8 cellular contexts compared by ENCODE assay signal in the genomic region with DNA sequence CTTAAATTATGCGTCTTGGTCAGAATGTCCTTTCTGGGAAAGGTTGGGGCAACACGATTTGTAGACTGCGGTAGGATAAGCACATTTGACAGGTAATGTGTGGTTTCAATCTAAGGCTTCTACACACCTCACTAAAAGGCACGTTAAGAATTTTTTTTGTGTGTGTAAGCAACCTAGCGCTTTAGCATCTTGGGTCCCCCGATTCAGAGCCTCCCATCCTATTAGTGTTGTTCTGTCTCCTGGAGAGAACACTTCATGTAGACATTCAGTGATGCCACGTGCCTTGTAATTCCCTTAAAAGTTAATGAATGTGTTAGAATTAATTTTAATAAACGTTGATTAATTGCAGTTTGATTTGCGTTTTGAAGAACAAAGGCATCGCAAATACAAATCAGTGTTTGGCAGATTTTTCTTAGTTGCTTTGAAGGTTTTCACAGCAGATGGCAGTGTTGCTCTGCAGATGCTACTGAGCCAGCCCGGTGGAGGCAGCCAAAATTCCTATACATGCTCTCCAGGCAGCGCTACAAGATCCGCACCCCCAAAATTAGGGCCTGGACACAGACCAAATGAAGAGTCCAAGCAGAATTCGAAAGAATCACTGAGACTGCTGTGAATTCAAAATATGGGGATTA.
DNase-seq lines count a peak whose midpoint lies in the region; ATAC-seq and TF ChIP-seq lines count a peak whose summit lies in the region.

No MANE protein-coding gene starts in this region.

- H3K27me3 ChIP-seq in colonic mucosa = no peaks in the 10 kb centered on the region

- DNase-seq in ELF-1 (ENCODE audit: low read depth, low spot score) (peak; percentile 56), HFF-Myc (ENCODE audit: extremely low read depth, low read depth) (no peak), NCI-H82 treated with DMSO at 0.1 percent for 48 hours (lab: John Stamatoyannopoulos, UW; ENCODE audit: unreplicated experiment) (peak; percentile 51), colonic mucosa (peak; percentile 21), medulla oblongata (ENCODE audit: extremely low spot score) (peak; percentile 73)
- no peak for DNase-seq in T-helper 2 cell treated with Interferon-gamma antibody and Interleukin-4, amounts not matched to agents 5 μg/mL and 100 μg/mL, for 36 hours (ENCODE audit: low spot score)

- no peak overlapping the region for H3K27ac Mint-ChIP-seq in T-helper 2 cell treated with Interferon-gamma antibody and Interleukin-4, amounts not matched to agents 5 μg/mL and 100 μg/mL, for 36 hours

- H3K9me3 Mint-ChIP-seq in T-helper 2 cell treated with Interferon-gamma antibody and Interleukin-4, amounts not matched to agents 5 μg/mL and 100 μg/mL, for 36 hours = no peaks in the 10 kb centered on the region

- H3K9ac ChIP-seq in colonic mucosa (ENCODE audit: low read depth in 2 of 2, low read length in 2 of 2) = no peak overlapping the region

- H3K4me3 ChIP-seq in HFF-Myc (replicated peaks; ENCODE audit: low read depth, low read length) (no peak overlapping the region), colonic mucosa (no peak overlapping the region)

- H3K9me3 ChIP-seq in colonic mucosa = no peaks in the 10 kb centered on the region

- intact Hi-C loops in colonic mucosa (cut with DNase I) = no loop called here

- H3K36me3 ChIP-seq in colonic mucosa = no peaks in the 10 kb centered on the region

- TF ChIP-seq CTCF in HFF-Myc (IDR thresholded peaks at IDR 0.05; ENCODE audit: low read depth, low read length, missing control alignments) (peak; percentile 71), colonic mucosa (IDR thresholded peaks at IDR 0.05) (peak; percentile 35)

- no peak overlapping the region for H3K4me3 Mint-ChIP-seq in T-helper 2 cell treated with Interferon-gamma antibody and Interleukin-4, amounts not matched to agents 5 μg/mL and 100 μg/mL, for 36 hours

- ATAC-seq in HG02973 (IDR thresholded peaks at IDR 0.05; ENCODE audit: unreplicated experiment) (no peak), GM18861 (IDR thresholded peaks at IDR 0.05; ENCODE audit: unreplicated experiment) (no peak)

- H3K27me3 Mint-ChIP-seq in T-helper 2 cell treated with Interferon-gamma antibody and Interleukin-4, amounts not matched to agents 5 μg/mL and 100 μg/mL, for 36 hours (ENCODE audit: low read depth) = no peaks in the 10 kb centered on the region

- H3K4me1 ChIP-seq in colonic mucosa = no peaks in the 10 kb centered on the region

- H3K27ac ChIP-seq in colonic mucosa = no peak overlapping the region

- no peaks in the 10 kb centered on the region for H3K4me1 Mint-ChIP-seq in T-helper 2 cell treated with Interferon-gamma antibody and Interleukin-4, amounts not matched to agents 5 μg/mL and 100 μg/mL, for 36 hours (ENCODE audit: low read depth)

- no peaks in the 10 kb centered on the region for H3K36me3 Mint-ChIP-seq in T-helper 2 cell treated with Interferon-gamma antibody and Interleukin-4, amounts not matched to agents 5 μg/mL and 100 μg/mL, for 36 hours (ENCODE audit: low read depth)

Comparison
In these comparisons a context has a peak if more than half of its experiments do, and no peak if none do; other contexts are left out.
1. DNase-seq: peak in ELF-1 (single experiment), NCI-H82 treated with DMSO at 0.1 percent for 48 hours (single experiment), colonic mucosa (single experiment) and medulla oblongata (single experiment); none in HFF-Myc (single experiment) and T-helper 2 cell treated with Interferon-gamma antibody and Interleukin-4, amounts not matched to agents 5 μg/mL and 100 μg/mL, for 36 hours (single experiment).